Comparison of ENCODE assay signal across 2 cellular contexts in the genomic region with DNA sequence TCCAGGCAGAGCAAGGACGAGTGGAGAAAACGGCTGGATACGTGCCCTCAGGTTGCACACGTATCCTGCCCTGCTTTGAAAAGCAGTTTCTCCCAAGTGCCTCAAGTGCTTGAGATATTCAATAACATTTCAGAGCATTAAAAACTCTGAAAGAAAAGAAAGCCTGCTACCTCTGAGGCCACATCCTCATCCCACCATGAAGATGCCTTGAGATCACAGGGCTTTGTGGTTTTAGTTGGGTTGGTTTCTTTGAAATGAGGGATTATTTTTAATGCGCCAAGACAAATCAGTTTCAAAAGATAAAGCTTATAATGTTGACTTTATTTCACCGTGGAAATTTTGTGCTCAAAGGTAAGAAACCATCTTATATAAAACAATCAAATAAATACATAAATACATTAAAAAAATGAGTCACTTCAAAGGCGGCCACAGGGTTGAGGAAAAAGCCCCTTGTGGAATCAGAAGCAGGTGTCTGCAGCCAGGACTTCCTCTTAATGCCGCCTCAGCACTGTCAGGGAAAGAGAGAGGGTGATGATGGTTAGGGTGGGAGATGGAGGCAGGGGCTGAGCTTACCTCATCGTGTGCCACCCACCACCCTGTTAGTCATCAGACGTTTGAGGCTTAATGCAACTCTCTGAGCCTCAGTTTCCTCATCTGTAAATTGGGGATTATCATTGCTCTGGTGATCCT.
TF ChIP-seq lines count a peak whose summit lies in the region.

No MANE protein-coding gene starts in this region.

TF ChIP-seq in HepG2, 621 proteins besides CTCF, POLR2A, EP300 and RAD21:
- peak; percentile 6 to 20; a peak in 1 of 4 replicates for TF ChIP-seq MAFK (conservative IDR thresholded peaks at IDR 0.05 in 1 of 2, IDR thresholded peaks at IDR 0.05 in 1 of 2; ENCODE audit: low read length in 2 of 2)
- no peak for TF ChIP-seq RBAK (CRISPR knock-in tag; IDR thresholded peaks at IDR 0.05)

TF ChIP-seq in HEK293, 187 proteins besides CTCF, POLR2A, EP300 and RAD21:
- TF ChIP-seq, protein P1, sequence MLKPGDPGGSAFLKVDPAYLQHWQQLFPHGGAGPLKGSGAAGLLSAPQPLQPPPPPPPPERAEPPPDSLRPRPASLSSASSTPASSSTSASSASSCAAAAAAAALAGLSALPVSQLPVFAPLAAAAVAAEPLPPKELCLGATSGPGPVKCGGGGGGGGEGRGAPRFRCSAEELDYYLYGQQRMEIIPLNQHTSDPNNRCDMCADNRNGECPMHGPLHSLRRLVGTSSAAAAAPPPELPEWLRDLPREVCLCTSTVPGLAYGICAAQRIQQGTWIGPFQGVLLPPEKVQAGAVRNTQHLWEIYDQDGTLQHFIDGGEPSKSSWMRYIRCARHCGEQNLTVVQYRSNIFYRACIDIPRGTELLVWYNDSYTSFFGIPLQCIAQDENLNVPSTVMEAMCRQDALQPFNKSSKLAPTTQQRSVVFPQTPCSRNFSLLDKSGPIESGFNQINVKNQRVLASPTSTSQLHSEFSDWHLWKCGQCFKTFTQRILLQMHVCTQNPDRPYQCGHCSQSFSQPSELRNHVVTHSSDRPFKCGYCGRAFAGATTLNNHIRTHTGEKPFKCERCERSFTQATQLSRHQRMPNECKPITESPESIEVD (tag by site-specific recombination; IDR thresholded peaks at IDR 0.05): no peak
- TF ChIP-seq, protein P2, sequence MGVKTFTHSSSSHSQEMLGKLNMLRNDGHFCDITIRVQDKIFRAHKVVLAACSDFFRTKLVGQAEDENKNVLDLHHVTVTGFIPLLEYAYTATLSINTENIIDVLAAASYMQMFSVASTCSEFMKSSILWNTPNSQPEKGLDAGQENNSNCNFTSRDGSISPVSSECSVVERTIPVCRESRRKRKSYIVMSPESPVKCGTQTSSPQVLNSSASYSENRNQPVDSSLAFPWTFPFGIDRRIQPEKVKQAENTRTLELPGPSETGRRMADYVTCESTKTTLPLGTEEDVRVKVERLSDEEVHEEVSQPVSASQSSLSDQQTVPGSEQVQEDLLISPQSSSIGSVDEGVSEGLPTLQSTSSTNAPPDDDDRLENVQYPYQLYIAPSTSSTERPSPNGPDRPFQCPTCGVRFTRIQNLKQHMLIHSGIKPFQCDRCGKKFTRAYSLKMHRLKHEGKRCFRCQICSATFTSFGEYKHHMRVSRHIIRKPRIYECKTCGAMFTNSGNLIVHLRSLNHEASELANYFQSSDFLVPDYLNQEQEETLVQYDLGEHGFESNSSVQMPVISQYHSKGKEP (tag by site-specific recombination; IDR thresholded peaks at IDR 0.05): no peak
- TF ChIP-seq ZNF701 (tag by site-specific recombination; IDR thresholded peaks at IDR 0.05) (no peak), MEIS1 (CRISPR knock-in tag; IDR thresholded peaks at IDR 0.05; ENCODE audit: borderline replicate concordance) (no peak), EGR2 (tag by site-specific recombination; IDR thresholded peaks at IDR 0.05; ENCODE audit: low read depth) (peak; percentile 27; the same call in 1 of the 2 replicates), OVOL3 (tag by site-specific recombination; IDR thresholded peaks at IDR 0.05) (no peak), ZNF404 (tag by site-specific recombination; IDR thresholded peaks at IDR 0.05) (no peak), ZBTB20 (tag by site-specific recombination; IDR thresholded peaks at IDR 0.05) (no peak), PRDM1 (tag by site-specific recombination; IDR thresholded peaks at IDR 0.05) (peak; percentile 76; the same call in 1 of the 2 replicates), ZNF239 (tag by site-specific recombination; IDR thresholded peaks at IDR 0.05) (no peak), ZNF169 (tag by site-specific recombination; IDR thresholded peaks at IDR 0.05) (no peak)
- TF ChIP-seq, protein P3, sequence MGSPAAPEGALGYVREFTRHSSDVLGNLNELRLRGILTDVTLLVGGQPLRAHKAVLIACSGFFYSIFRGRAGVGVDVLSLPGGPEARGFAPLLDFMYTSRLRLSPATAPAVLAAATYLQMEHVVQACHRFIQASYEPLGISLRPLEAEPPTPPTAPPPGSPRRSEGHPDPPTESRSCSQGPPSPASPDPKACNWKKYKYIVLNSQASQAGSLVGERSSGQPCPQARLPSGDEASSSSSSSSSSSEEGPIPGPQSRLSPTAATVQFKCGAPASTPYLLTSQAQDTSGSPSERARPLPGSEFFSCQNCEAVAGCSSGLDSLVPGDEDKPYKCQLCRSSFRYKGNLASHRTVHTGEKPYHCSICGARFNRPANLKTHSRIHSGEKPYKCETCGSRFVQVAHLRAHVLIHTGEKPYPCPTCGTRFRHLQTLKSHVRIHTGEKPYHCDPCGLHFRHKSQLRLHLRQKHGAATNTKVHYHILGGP (tag by site-specific recombination; IDR thresholded peaks at IDR 0.05): no peak
